ENCODE assay signal across 19 cellular contexts in genomic region chr14:38122241-38122640, GRCh38.
DNase-seq lines count a peak whose midpoint lies in the region; ATAC-seq and TF ChIP-seq lines count a peak whose summit lies in the region.
"Had no signal": no experiment of that assay in that cellular context is flagged by ENCODE, and none has a peak within 500 bp of the region (broad histone marks: within the 10 kb centered on the region; RNA-seq: fewer than 3 reads in every experiment).

No MANE protein-coding gene starts in this region.

- in situ Hi-C loops in KBM-7 (cut with MboI; ENCODE audit: low pct_unique_long_range_greater_than_20kb, low sequenced_read_pairs) = no loop called here

- ATAC-seq in GM19035 (IDR thresholded peaks at IDR 0.05; ENCODE audit: unreplicated experiment) = no peak
- ATAC-seq: Right ventricle myocardium inferior had no signal

- DNase-seq in ELR (ENCODE audit: low read depth) (peak; percentile 87), SW 1271 (lab: John Stamatoyannopoulos, UW) (peak; percentile 16 to 24), DMS153 treated with DMSO at 0.1 percent for 48 hours (lab: John Stamatoyannopoulos, UW; ENCODE audit: unreplicated experiment) (no peak), GM19240 (ENCODE audit: insufficient read length, low spot score) (no peak), KBM-7 (no peak)
- DNase-seq: ACHN; C1 segment of cervical spinal cord; CD8-positive, alpha-beta memory T cell; DMS79; GF-D8; Kasumi-1; NCI-H1105 treated with DMSO at 0.1 percent for 48 hours; NCI-H1694; NCI-H510A; NCI-H748 treated with DMSO at 0.1 percent for 48 hours; NK-92 treated with Interleukin-12 subunit alpha and Interleukin-12 subunit beta, amount 100 ng/mL, for 24 hours had no signal

- no peak for TF ChIP-seq CTCF in Loucy (conservative IDR thresholded peaks at IDR 0.05; ENCODE audit: low read length)

- H3K4me3 ChIP-seq in Loucy (ENCODE audit: low read length, poor library complexity, severe bottlenecking) = no peak overlapping the region

- no peaks in the 10 kb centered on the region for H3K9me2 ChIP-seq in Loucy (replicated peaks; ENCODE audit: low read depth, low read length)

- H2AFZ ChIP-seq in Loucy (ENCODE audit: low read length) = no peak overlapping the region

- peaks cover 3% of the 10 kb centered on the region; the same call in 1 of the 2 replicates for H3K9me3 ChIP-seq in Loucy (ENCODE audit: insufficient read depth, low read depth, low read length)

- peaks cover 16% of the 10 kb centered on the region; the same call in 1 of the 2 replicates for H3F3A ChIP-seq in Loucy (ENCODE audit: low read depth)

- peaks cover 75% of the 10 kb centered on the region for H3K4me1 ChIP-seq in Loucy (ENCODE audit: insufficient read depth, low read length, poor library complexity, severe bottlenecking)

- no peaks in the 10 kb centered on the region for H3K36me3 ChIP-seq in Loucy (ENCODE audit: insufficient read depth, low read length)

- peak overlapping the region; percentile 32 for H3K4me2 ChIP-seq in Loucy (ENCODE audit: low read depth, low read length, poor library complexity, severe bottlenecking)

- no peaks in the 10 kb centered on the region for H3K79me2 ChIP-seq in Loucy (ENCODE audit: insufficient read depth, low read length)

- peak overlapping the region; percentile 33 for H3K9ac ChIP-seq in Loucy (ENCODE audit: low read depth, low read length, poor library complexity, severe bottlenecking)

- H3K27me3 ChIP-seq in Loucy (ENCODE audit: insufficient read depth, low read length, poor library complexity, severe bottlenecking) = no peaks in the 10 kb centered on the region

- H4K20me1 ChIP-seq in Loucy (ENCODE audit: insufficient read depth, low read length, poor library complexity, severe bottlenecking) = no peaks in the 10 kb centered on the region

Comparison
In these comparisons a context has a peak if more than half of its experiments do, and no peak if none do; other contexts are left out.
1. DNase-seq: peak in ELR (single experiment) and SW 1271 (2 of 2); none in DMS153 treated with DMSO at 0.1 percent for 48 hours (single experiment), GM19240 (single experiment) and KBM-7 (single experiment).